Comparison of ENCODE assay signal across 8 cellular contexts in genomic region chr11:12673924-12674570, GRCh38. TPM values are rescaled to one million over a fixed set of nuclear protein-coding genes. Genes with fewer than 3 reads are reported as not detected.
A peak's percentile ranks its signal among the peaks of the same experiment; 100 is the strongest.
DNase-seq lines count a peak whose midpoint lies in the region; ATAC-seq and TF ChIP-seq lines count a peak whose summit lies in the region.

Gene TEAD1 (plus strand): TSS chr11:12674421.

- H3K9me3 ChIP-seq in mucosa of descending colon, result no peaks in the 10 kb centered on the region

- intact Hi-C loops in mucosa of descending colon (cut with DNase I, micrococcal nuclease), result loop anchor here in 1 of 2 donors (10.0 kb wide), 1 partner anchor 131 kb away; no protein-coding TSS in a partner anchor

- peaks cover 17% of the 10 kb centered on the region for H3K4me1 Mint-ChIP-seq in activated T-cell treated with anti-CD3 and anti-CD28 coated beads, Interleukin-2, amount 50 U/mL, for 4 hours (ENCODE audit: low read depth)

- peaks cover 12% of the 10 kb centered on the region for H3K4me1 ChIP-seq in mucosa of descending colon (ENCODE audit: low read depth)

- POLR2A ChIA-PET in BJ (lab: Charles Lee), result no interaction called here

- CTCF ChIA-PET in BJ (lab: Yijun Ruan, JAX), result interaction anchor here (0.6 to 1.2 kb wide), 2 partner anchors 68 to 223 kb away, joined by 3 read pairs; no protein-coding TSS in a partner anchor

- H3K36me3 ChIP-seq in BJ (ENCODE audit: control insufficient read depth, insufficient read depth, low read length), result no peaks in the 10 kb centered on the region
- peaks cover 10% of the 10 kb centered on the region for H3K36me3 ChIP-seq in mucosa of descending colon (ENCODE audit: low read depth)

- TF ChIP-seq CTCF in BJ (IDR thresholded peaks at IDR 0.05; ENCODE audit: insufficient read depth, low read depth, low read length) (no peak), epithelial cell of proximal tubule (conservative IDR thresholded peaks at IDR 0.05; ENCODE audit: low read depth, low read length) (no peak), mucosa of descending colon (IDR thresholded peaks at IDR 0.05) (no peak)

- no peaks in the 10 kb centered on the region for H3K27me3 ChIP-seq in BJ (ENCODE audit: control insufficient read depth, insufficient read depth, low read length)

- DNase-seq in BJ (ENCODE audit: low read depth) (peak; percentile 59), HPDE6-E6E7 (ENCODE audit: extremely low spot score) (peak; percentile 71), NOMO-1 treated with dmso at 0.1 percent for 144 hours (lab: John Stamatoyannopoulos, UW; ENCODE audit: unreplicated experiment) (peak; percentile 75), epithelial cell of proximal tubule (ENCODE audit: low read depth) (no peak), mucosa of descending colon (peak; percentile 93 to 99 (median 96))
- peak; percentile 83 for DNase-seq in activated T-cell treated with anti-CD3 and anti-CD28 coated beads, Interleukin-2, amount 50 U/mL, for 4 hours
- DNase-seq in stimulated activated CD8-positive, alpha-beta memory T cell treated with anti-CD3 and anti-CD28 coated beads, Interleukin-2, amount 100 ng/mL, for 1 hour (ENCODE audit: low read depth in 2 of 2), result peak; percentile 29 to 66

- no peaks in the 10 kb centered on the region for H3K36me3 Mint-ChIP-seq in activated T-cell treated with anti-CD3 and anti-CD28 coated beads, Interleukin-2, amount 50 U/mL, for 4 hours (ENCODE audit: insufficient read depth)

- H3K9me3 Mint-ChIP-seq in activated T-cell treated with anti-CD3 and anti-CD28 coated beads, Interleukin-2, amount 50 U/mL, for 4 hours, result no peaks in the 10 kb centered on the region

- ATAC-seq in GM19455 (IDR thresholded peaks at IDR 0.05; ENCODE audit: unreplicated experiment) (peak; percentile 91), mucosa of descending colon (peak; percentile 93)
- ATAC-seq in activated T-cell treated with anti-CD3 and anti-CD28 coated beads, Interleukin-2, amount 50 U/mL, for 4 hours, result peak; percentile 82 to 88

- H3K4me3 Mint-ChIP-seq in activated T-cell treated with anti-CD3 and anti-CD28 coated beads, Interleukin-2, amount 50 U/mL, for 4 hours, result peak within 1 kb of the TSS; percentile 79

- H3K4me3 ChIP-seq in BJ (ENCODE audit: low read depth, low read length), result peak within 1 kb of the TSS; percentile 61
- H3K4me3 ChIP-seq in epithelial cell of proximal tubule (ENCODE audit: low read depth, low read length), result peak within 1 kb of the TSS; percentile 68
- H3K4me3 ChIP-seq in mucosa of descending colon, result peak within 1 kb of the TSS; percentile 69

- H3K27me3 Mint-ChIP-seq in activated T-cell treated with anti-CD3 and anti-CD28 coated beads, Interleukin-2, amount 50 U/mL, for 4 hours (ENCODE audit: low read depth), result peaks cover 75% of the 10 kb centered on the region

RNA-seq across cellular contexts. Expression of gene TEAD1, which starts in this region (rescaled TPM):
- 79.2 and 110 TPM in 2 replicates for polyA plus RNA-seq in BJ (2011; rRNA removed)
- 112 and 136 TPM in 2 replicates for polyA minus RNA-seq in BJ (2011; rRNA and poly(A)+ RNA removed)
- 1 to 10 TPM in 1 of 3 donors, under 1 TPM in 2; 0.79 to 1.4 (median 0.90) TPM for total RNA-seq in activated T-cell treated with anti-CD3 and anti-CD28 coated beads, Interleukin-2, amount 50 U/mL, for 4 hours
- total RNA-seq in epithelial cell of proximal tubule (61.9 and 70.2 TPM in 2 replicates), mucosa of descending colon (100 to 1,000 TPM in 1 of 3 donors, 10 to 100 TPM in 2; 33.2 to 196 (median 41.1) TPM)

Comparison
In these comparisons a context has a peak if more than half of its experiments do, and no peak if none do; other contexts are left out.
1. RNA of gene TEAD1 (total RNA-seq): 61.9 to 70.2 TPM in epithelial cell of proximal tubule and 33.2 to 196 TPM in mucosa of descending colon; 0.79 to 1.4 TPM in activated T-cell treated with anti-CD3 and anti-CD28 coated beads, Interleukin-2, amount 50 U/mL, for 4 hours; every median in the first group is over 10 times any median in the second.
2. Peak in every context shown above with its lines, with median percentiles within 50 percentile points of each other: H3K4me3 ChIP-seq and ATAC-seq.